ENCODE assay signal across 27 cellular contexts in the genomic region with DNA sequence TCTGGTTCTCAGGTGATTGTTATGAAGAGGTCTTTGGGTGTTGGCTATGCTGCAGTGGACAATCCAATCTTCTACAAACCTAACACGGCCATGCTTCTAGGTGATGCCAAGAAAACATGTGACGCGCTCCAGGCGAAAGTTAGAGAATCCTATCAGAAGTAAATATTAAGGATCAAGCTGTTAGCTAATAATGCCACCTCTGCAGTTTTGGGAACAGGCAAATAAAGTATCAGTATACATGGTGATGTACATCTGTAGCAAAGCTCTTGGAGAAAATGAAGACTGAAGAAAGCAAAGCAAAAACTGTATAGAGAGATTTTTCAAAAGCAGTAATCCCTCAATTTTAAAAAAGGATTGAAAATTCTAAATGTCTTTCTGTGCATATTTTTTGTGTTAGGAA.
"Had no signal": no experiment of that assay in that cellular context is flagged by ENCODE, and none has a peak within 500 bp of the region (broad histone marks: within the 10 kb centered on the region; RNA-seq: fewer than 3 reads in every experiment).

No MANE protein-coding gene starts in this region.

- H2AFZ ChIP-seq: hepatocyte had no signal

- H3K4me1 Mint-ChIP-seq: nephron progenitor cell; stimulated activated naive B cell treated with anti-CD40 and anti-IgM and Interleukin-4, amounts not matched to agents 10 μg/mL and 1 μg/mL and 100 μg/mL, for 72 hours; stimulated activated naive CD8-positive, alpha-beta T cell treated with anti-CD3 and anti-CD28 coated beads, Interleukin-15, amount 100 ng/mL, for 72 hours had no signal

- H3K27ac ChIP-seq: esophagus muscularis mucosa, foreskin keratinocyte, gastroesophageal sphincter, heart left ventricle, hepatocyte, lower lobe of right lung, neutrophil, pancreas, right lobe of liver, suprapubic skin, transverse colon, upper lobe of right lung, uterus had no signal

- H3K79me2 ChIP-seq: hepatocyte had no signal

- H3K36me3 ChIP-seq: pancreas, uterus had no signal

- H3K4me3 Mint-ChIP-seq: naive thymus-derived CD8-positive, alpha-beta T cell; nephron progenitor cell; stimulated activated naive B cell treated with anti-CD40 and anti-IgM and Interleukin-4, amounts not matched to agents 10 μg/mL and 1 μg/mL and 100 μg/mL, for 72 hours; stimulated activated naive CD8-positive, alpha-beta T cell treated with anti-CD3 and anti-CD28 coated beads, Interleukin-15, amount 100 ng/mL, for 72 hours had no signal

- H3K27ac Mint-ChIP-seq: naive thymus-derived CD8-positive, alpha-beta T cell; nephron progenitor cell; stimulated activated naive B cell treated with anti-CD40 and anti-IgM and Interleukin-4, amounts not matched to agents 10 μg/mL and 1 μg/mL and 100 μg/mL, for 72 hours had no signal

- H3K4me1 ChIP-seq: foreskin keratinocyte, lower lobe of right lung, suprapubic skin, transverse colon, upper lobe of right lung, uterus had no signal

- H3K9me3 ChIP-seq: esophagus muscularis mucosa, gastroesophageal sphincter, heart left ventricle, lower lobe of right lung, neutrophil, pancreas, right lobe of liver, suprapubic skin, transverse colon, upper lobe of right lung, uterus had no signal

- H3K27me3 ChIP-seq: esophagus muscularis mucosa, foreskin keratinocyte, gastroesophageal sphincter, heart left ventricle, hepatocyte, neutrophil, pancreas, right lobe of liver, suprapubic skin, transverse colon, upper lobe of right lung, uterus had no signal

- H3K4me3 ChIP-seq: esophagus muscularis mucosa, gastroesophageal sphincter, heart left ventricle, hepatocyte, left ventricle myocardium inferior, lower lobe of right lung, pancreas, right lobe of liver, suprapubic skin, transverse colon, upper lobe of right lung, uterus had no signal

- ATAC-seq: foreskin keratinocyte; gastroesophageal sphincter; left colon; lower lobe of right lung; naive thymus-derived CD8-positive, alpha-beta T cell; pancreas; stimulated activated naive B cell treated with anti-CD40 and anti-IgM and Interleukin-4, amounts not matched to agents 10 μg/mL and 1 μg/mL and 100 μg/mL, for 72 hours; stimulated activated naive CD8-positive, alpha-beta T cell treated with anti-CD3 and anti-CD28 coated beads, Interleukin-15, amount 100 ng/mL, for 72 hours; upper lobe of right lung had no signal

- DNase-seq: effector memory CD4-positive, alpha-beta T cell; foreskin keratinocyte; heart left ventricle; islet precursor cell; kidney glomerular epithelial cell; left colon; left ventricle myocardium inferior; lower lobe of right lung; naive thymus-derived CD8-positive, alpha-beta T cell; nephron progenitor cell; pancreas; retina; small intestine; stimulated activated CD4-positive, alpha-beta T cell treated with anti-CD3 and anti-CD28 coated beads, Interleukin-15, amount 100 ng/mL, for 24 hours; stimulated activated CD4-positive, alpha-beta T cell treated with anti-CD3 and anti-CD28 coated beads, Interleukin-2, amount 100 ng/mL, for 48 hours; stimulated activated naive B cell treated with anti-CD40 and anti-IgM and Interleukin-4, amounts not matched to agents 10 μg/mL and 1 μg/mL and 100 μg/mL, for 72 hours; stimulated activated naive CD8-positive, alpha-beta T cell treated with anti-CD3 and anti-CD28 coated beads, Interleukin-15, amount 100 ng/mL, for 72 hours; transverse colon; upper lobe of right lung; uterus had no signal

- H3K4me2 ChIP-seq: hepatocyte had no signal

- H3K27me3 Mint-ChIP-seq: naive thymus-derived CD8-positive, alpha-beta T cell; stimulated activated naive B cell treated with anti-CD40 and anti-IgM and Interleukin-4, amounts not matched to agents 10 μg/mL and 1 μg/mL and 100 μg/mL, for 72 hours; stimulated activated naive CD8-positive, alpha-beta T cell treated with anti-CD3 and anti-CD28 coated beads, Interleukin-15, amount 100 ng/mL, for 72 hours had no signal

- H3K9me3 Mint-ChIP-seq: naive thymus-derived CD8-positive, alpha-beta T cell; nephron progenitor cell; stimulated activated naive CD8-positive, alpha-beta T cell treated with anti-CD3 and anti-CD28 coated beads, Interleukin-15, amount 100 ng/mL, for 72 hours had no signal

- FAIRE-seq: colon, pancreas, small intestine had no signal
